Comparison of ENCODE assay signal across 8 cellular contexts in the genomic region with DNA sequence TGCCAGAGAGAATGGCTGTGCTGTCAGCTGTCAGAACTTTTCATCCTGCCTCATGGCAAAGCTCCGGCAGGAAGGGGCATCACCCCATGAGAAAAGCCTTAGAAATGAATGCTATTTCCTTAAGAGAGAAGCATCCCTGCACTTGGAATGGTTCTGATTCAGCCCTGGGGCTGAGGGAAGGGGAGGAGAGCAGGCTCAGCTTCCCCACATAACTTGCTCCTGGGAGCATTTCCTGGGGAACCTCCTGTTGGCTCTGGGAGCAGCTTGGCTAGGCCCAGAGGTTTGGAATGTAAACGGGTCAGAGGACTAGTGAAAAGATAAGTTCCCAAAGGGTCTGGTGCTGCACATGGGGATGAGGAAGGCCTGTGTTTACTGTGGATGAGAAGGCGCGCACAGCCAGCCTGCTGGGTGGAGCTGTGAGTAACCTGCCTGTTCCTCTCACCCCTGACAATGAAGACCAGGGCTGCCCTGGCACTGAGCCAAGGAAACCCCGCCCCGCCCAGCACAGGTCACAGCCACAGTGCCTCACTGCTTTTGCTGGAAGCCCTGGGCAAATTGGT. TPM values are rescaled to one million over a fixed set of nuclear protein-coding genes. Genes with fewer than 3 reads are reported as not detected.
A peak's percentile ranks its signal among the peaks of the same experiment; 100 is the strongest.
DNase-seq lines count a peak whose midpoint lies in the region; ATAC-seq and TF ChIP-seq lines count a peak whose summit lies in the region.

No MANE protein-coding gene starts in this region.

- peaks cover 19% of the 10 kb centered on the region for H3K27me3 Mint-ChIP-seq in CD4-positive, CD25-positive, alpha-beta regulatory T cell

- H3K4me3 ChIP-seq in CD4-positive, CD25-positive, alpha-beta regulatory T cell (ENCODE audit: low read depth, low read length): no peak overlapping the region
- H3K4me3 ChIP-seq in MM.1S (ENCODE audit: low read length): no peak overlapping the region

- no peak for TF ChIP-seq CTCF in MM.1S (IDR thresholded peaks at IDR 0.05; ENCODE audit: low read length)

- peak overlapping the region; percentile 73 for H2AFZ ChIP-seq in MM.1S (ENCODE audit: low read length)

- no peaks in the 10 kb centered on the region for H3F3A ChIP-seq in MM.1S (ENCODE audit: insufficient read depth, low read length)

- no peaks in the 10 kb centered on the region for H3K9me2 ChIP-seq in MM.1S (replicated peaks; ENCODE audit: insufficient read depth, low read length)

- peak overlapping the region in 1 of 3 donors; percentile 21 for H3K27ac Mint-ChIP-seq in CD4-positive, CD25-positive, alpha-beta regulatory T cell

- H3K79me2 ChIP-seq in MM.1S (ENCODE audit: low read length): no peaks in the 10 kb centered on the region

- no peak overlapping the region for H3K4me3 Mint-ChIP-seq in CD4-positive, CD25-positive, alpha-beta regulatory T cell

- in situ Hi-C loops in T47D (cut with HindIII; ENCODE audit: low pct_unique_long_range_greater_than_20kb, low sequenced_read_pairs): no loop called here

- H4K20me1 ChIP-seq in MM.1S (ENCODE audit: insufficient read depth, low read length): no peaks in the 10 kb centered on the region

- no peaks in the 10 kb centered on the region for H3K36me3 ChIP-seq in CD4-positive, CD25-positive, alpha-beta regulatory T cell (ENCODE audit: control insufficient read depth, insufficient read depth, low read length)
- no peaks in the 10 kb centered on the region for H3K36me3 ChIP-seq in MM.1S (replicated peaks; ENCODE audit: insufficient read depth, low read length)

- no peaks in the 10 kb centered on the region for H3K9me3 ChIP-seq in CD4-positive, CD25-positive, alpha-beta regulatory T cell (ENCODE audit: control insufficient read depth in 2 of 2, low read length in 2 of 2)
- H3K9me3 ChIP-seq in MM.1S (replicated peaks; ENCODE audit: insufficient read depth, low read length): no peaks in the 10 kb centered on the region

- ATAC-seq in CD4-positive, CD25-positive, alpha-beta regulatory T cell (ENCODE audit: low read depth in 2 of 2): peak; percentile 34 to 53
- ATAC-seq in left lobe of liver (peak; percentile 58), GM21717 (IDR thresholded peaks at IDR 0.05; ENCODE audit: unreplicated experiment) (no peak)

- no peaks in the 10 kb centered on the region for H3K36me3 Mint-ChIP-seq in CD4-positive, CD25-positive, alpha-beta regulatory T cell

- peak in 2 of 3 donors; percentile 26 to 54 for DNase-seq in CD4-positive, CD25-positive, alpha-beta regulatory T cell
- DNase-seq in MM.1S (peak; percentile 89), SW480 (ENCODE audit: low spot score) (peak; percentile 81), T47D (ENCODE audit: low read depth in 1 of 2, low spot score in 1 of 2) (peak; percentile 63 to 77), left lobe of liver (ENCODE audit: low spot score) (peak; percentile 55), NCI-H524 treated with DMSO at 0.1 percent for 48 hours (lab: John Stamatoyannopoulos, UW) (no peak)
- DNase-seq in stimulated activated CD8-positive, alpha-beta memory T cell treated with anti-CD3 and anti-CD28 coated beads, Interleukin-7, amount 100 ng/mL, for 1 hour (ENCODE audit: low read depth in 2 of 2): peak; percentile 19 to 26

- no peak overlapping the region for H3K27ac ChIP-seq in CD4-positive, CD25-positive, alpha-beta regulatory T cell (ENCODE audit: insufficient read depth, low read length, poor library complexity, severe bottlenecking)
- H3K27ac ChIP-seq in MM.1S (ENCODE audit: low read length): no peak overlapping the region

- H3K9me3 Mint-ChIP-seq in CD4-positive, CD25-positive, alpha-beta regulatory T cell: no peaks in the 10 kb centered on the region

- peaks cover 0 to 6% (median 0%) of the 10 kb centered on the region in 4 donors for H3K4me1 Mint-ChIP-seq in CD4-positive, CD25-positive, alpha-beta regulatory T cell

- no peak overlapping the region for H3K9ac ChIP-seq in MM.1S (ENCODE audit: low read length)

- H3K27me3 ChIP-seq in CD4-positive, CD25-positive, alpha-beta regulatory T cell (ENCODE audit: control insufficient read depth, insufficient read depth, low read length): peaks cover 9% of the 10 kb centered on the region
- H3K27me3 ChIP-seq in MM.1S (replicated peaks; ENCODE audit: insufficient read depth, low read length): no peaks in the 10 kb centered on the region

- no peaks in the 10 kb centered on the region for H3K4me1 ChIP-seq in CD4-positive, CD25-positive, alpha-beta regulatory T cell (ENCODE audit: control insufficient read depth, insufficient read depth, low read length, poor library complexity, severe bottlenecking)
- peaks cover 12% of the 10 kb centered on the region for H3K4me1 ChIP-seq in MM.1S (ENCODE audit: low read length)

- peak overlapping the region; percentile 17; the same call in 1 of the 2 replicates for H3K4me2 ChIP-seq in MM.1S (ENCODE audit: low read depth, low read length)

RNA-seq across cellular contexts. Expression of gene PRELP, which starts 5.0 kb away (rescaled TPM):
- not detected for total RNA-seq in CD4-positive, CD25-positive, alpha-beta regulatory T cell
- not detected for polyA plus RNA-seq in CD4-positive, CD25-positive, alpha-beta regulatory T cell
- total RNA-seq in left lobe of liver: 6.4 TPM

RNA-seq across cellular contexts. Expression of gene OPTC, which starts 13.3 kb away (rescaled TPM):
- not detected for total RNA-seq in CD4-positive, CD25-positive, alpha-beta regulatory T cell
- polyA plus RNA-seq in CD4-positive, CD25-positive, alpha-beta regulatory T cell: not detected
- total RNA-seq in left lobe of liver: not detected
